Comparison of ENCODE assay signal across 20 cellular contexts in genomic region chrX:150465326-150465725, GRCh38.
A peak's percentile ranks its signal among the peaks of the same experiment; 100 is the strongest.
DNase-seq lines count a peak whose midpoint lies in the region; ATAC-seq, FAIRE-seq and TF ChIP-seq lines count a peak whose summit lies in the region.
"Had no signal": no experiment of that assay in that cellular context is flagged by ENCODE, and none has a peak within 500 bp of the region (broad histone marks: within the 10 kb centered on the region; RNA-seq: fewer than 3 reads in every experiment).

No MANE protein-coding gene starts in this region.

- peak; percentile 57 for FAIRE-seq in pancreas (lab: Jason Lieb, UNC)
- FAIRE-seq: D721Med, endometrium, HepG2 had no signal

- WGBS in pancreas, 2 donors: 65 to 66% methylated on average over 5 of the region's 5 CpGs
- 84 to 89% methylated on average over 3 to 5 of the region's 5 CpGs for whole genome bisulfite sequencing in thyroid gland, 2 donors
- WGBS in heart left ventricle, 4 donors: 55 to 73% (median 65%) methylated on average over 5 of the region's 5 CpGs

- TF ChIP-seq CTCF in WERI-Rb-1 (IDR thresholded peaks at IDR 0.05; ENCODE audit: low read depth, low read length) (no peak), pancreas (IDR thresholded peaks at IDR 0.05) (no peak), thyroid gland (IDR thresholded peaks at IDR 0.05) (no peak), heart left ventricle (IDR thresholded peaks at IDR 0.05) (no peak)

- TF ChIP-seq POLR2A in thyroid gland (IDR thresholded peaks at IDR 0.05) (no peak), heart left ventricle (IDR thresholded peaks at IDR 0.05) (no peak)

- ATAC-seq in pancreas (no peak), heart left ventricle (no peak), HG03196 (IDR thresholded peaks at IDR 0.05; ENCODE audit: unreplicated experiment) (no peak)
- ATAC-seq: HepG2; left lobe of liver; stimulated activated naive CD8-positive, alpha-beta T cell treated with anti-CD3 and anti-CD28 coated beads, Interleukin-15, Interleukin-2, amounts not matched to agents 100 U/mL and 50 U/mL, for 24 hours had no signal

- H3K4me3 ChIP-seq in WERI-Rb-1 (ENCODE audit: low read depth, low read length): no peak overlapping the region
- no peak overlapping the region for H3K4me3 ChIP-seq in pancreas
- no peak overlapping the region for H3K4me3 ChIP-seq in thyroid gland (replicated peaks in 1 of 3)
- H3K4me3 ChIP-seq in heart left ventricle: no peak overlapping the region
- H3K4me3 ChIP-seq: PC-9, spleen had no signal

- DNase-seq in WERI-Rb-1 (peak; percentile 0), head of caudate nucleus (peak in 37 of 42 donors; percentile 6 to 86 (median 47)), pancreas (no peak), thyroid gland (no peak), cerebellar cortex (ENCODE audit: low spot score) (no peak), heart left ventricle (no peak)
- DNase-seq: activated CD4-positive, alpha-beta T cell treated with anti-CD3 and anti-CD28 coated beads for 1 hour; H7; NCI-H2081 treated with DMSO at 0.1 percent for 48 hours; PC-9; SHP77; spleen; stimulated activated CD4-positive, alpha-beta T cell treated with anti-CD3 and anti-CD28 coated beads, Interleukin-4, amount 100 ng/mL, for 24 hours; stimulated activated naive CD8-positive, alpha-beta T cell treated with anti-CD3 and anti-CD28 coated beads, Interleukin-15, Interleukin-2, amounts not matched to agents 100 U/mL and 50 U/mL, for 24 hours had no signal

- H3K27ac ChIP-seq in WERI-Rb-1 (no peak overlapping the region), pancreas (no peak overlapping the region), thyroid gland (peak overlapping the region in 2 of 3 donors; percentile 17 to 50), heart left ventricle (peak overlapping the region in 1 of 12 donors; percentile 53)
- H3K27ac ChIP-seq: HL-60, PC-9, spleen had no signal

- no peaks in the 10 kb centered on the region for H3K4me1 ChIP-seq in pancreas
- peaks cover 0 to 6% of the 10 kb centered on the region in 2 donors for H3K4me1 ChIP-seq in thyroid gland
- no peaks in the 10 kb centered on the region for H3K4me1 ChIP-seq in heart left ventricle
- H3K4me1 ChIP-seq: spleen had no signal

- H3K27me3 ChIP-seq in WERI-Rb-1 (ENCODE audit: insufficient read depth, low read depth, severe bottlenecking): peaks cover 2% of the 10 kb centered on the region
- no peaks in the 10 kb centered on the region for H3K27me3 ChIP-seq in pancreas
- H3K27me3 ChIP-seq in thyroid gland: no peaks in the 10 kb centered on the region
- no peaks in the 10 kb centered on the region for H3K27me3 ChIP-seq in heart left ventricle
- H3K27me3 ChIP-seq: spleen had no signal

- intact Hi-C loops in head of caudate nucleus (cut with DNase I) (no loop called here), pancreas (cut with DNase I) (no loop called here), thyroid gland (cut with DNase I) (no loop called here), heart left ventricle (cut with DNase I) (no loop called here)

- no peaks in the 10 kb centered on the region for H3K9me3 ChIP-seq in WERI-Rb-1 (ENCODE audit: severe bottlenecking)
- no peaks in the 10 kb centered on the region for H3K9me3 ChIP-seq in pancreas
- H3K9me3 ChIP-seq in thyroid gland: no peaks in the 10 kb centered on the region
- no peaks in the 10 kb centered on the region for H3K9me3 ChIP-seq in heart left ventricle
- H3K9me3 ChIP-seq: spleen had no signal

- H3K36me3 ChIP-seq in WERI-Rb-1: no peaks in the 10 kb centered on the region
- H3K36me3 ChIP-seq in pancreas: no peaks in the 10 kb centered on the region
- H3K36me3 ChIP-seq in thyroid gland: no peaks in the 10 kb centered on the region
- H3K36me3 ChIP-seq in heart left ventricle: no peaks in the 10 kb centered on the region
- H3K36me3 ChIP-seq: spleen had no signal

Comparison
In these comparisons a context has a peak if more than half of its experiments do, and no peak if none do; other contexts are left out.
1. DNase-seq: peak in WERI-Rb-1 (single experiment) and head of caudate nucleus (37 of 42); none in pancreas (0 of 6), thyroid gland (0 of 2), cerebellar cortex (single experiment) and heart left ventricle (0 of 5).
2. H3K27ac ChIP-seq: peak in thyroid gland (2 of 3); none in WERI-Rb-1 (single experiment) and pancreas (0 of 4).